In genomic region chr6:26345832-26346231, GRCh38 we compare ENCODE assay signal across 33 cellular contexts.
"Had no signal": no experiment of that assay in that cellular context is flagged by ENCODE, and none has a peak within 500 bp of the region (broad histone marks: within the 10 kb centered on the region; RNA-seq: fewer than 3 reads in every experiment).

No MANE protein-coding gene starts in this region.

- H3K4me3 ChIP-seq: MG63, PC-9, SJCRH30, SK-N-MC had no signal

- H3K4me2 ChIP-seq: PC-9 had no signal

- DNase-seq: Kasumi-1, MG63, NCI-H1048, NCI-H1092 treated with DMSO at 0.1 percent for 48 hours, NCI-H1105 treated with DMSO at 0.1 percent for 48 hours, NCI-H1417, NCI-H1436, NCI-H146, NCI-H1694, NCI-H187, NCI-H1930, NCI-H2029 treated with DMSO at 0.1 percent for 48 hours, NCI-H2081 treated with DMSO at 0.1 percent for 48 hours, NCI-H2107, NCI-H2171, NCI-H226, NCI-H446 treated with DMSO at 0.1 percent for 48 hours, NCI-H510A, NCI-H524, NCI-H526, NCI-H69, NCI-H748 treated with DMSO at 0.1 percent for 48 hours, NCI-H82, PC-9, SHP77, SIG-M5, SJCRH30 had no signal

- ATAC-seq: Panc1, Right ventricle myocardium inferior, SK-N-SH treated with all-trans-retinoic acid at 6 μM for 48 hours had no signal

- FAIRE-seq: RCC 7860 had no signal

- H3K27me3 ChIP-seq: MG63, SJCRH30 had no signal

- H3K4me1 ChIP-seq: SJCRH30 had no signal

- H3K9me3 ChIP-seq: MG63, SJCRH30 had no signal

- H2AFZ ChIP-seq: PC-9 had no signal

- H3K36me3 ChIP-seq: MG63, SJCRH30 had no signal

- H3K27ac ChIP-seq: PC-9, RWPE1, SJCRH30, SK-N-MC had no signal
